Comparison of ENCODE assay signal across 32 cellular contexts in the genomic region with DNA sequence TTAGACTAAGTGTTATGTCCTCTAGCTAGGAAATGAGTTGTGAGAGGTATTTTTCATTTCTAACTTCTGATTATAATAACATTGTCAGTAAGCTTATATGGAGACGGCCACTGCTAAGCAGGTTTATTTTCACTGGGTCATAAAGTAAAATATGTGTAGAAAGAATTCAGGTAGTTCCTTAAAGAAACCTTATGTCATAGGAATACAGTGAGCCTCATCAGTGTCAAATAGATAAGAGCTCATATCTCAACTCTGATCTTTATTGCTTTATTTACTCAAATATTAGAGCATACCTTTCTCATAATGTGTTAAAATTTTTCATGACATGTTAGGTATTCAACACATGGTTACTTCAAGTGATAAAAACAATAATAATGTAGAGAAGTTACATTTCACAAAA.
"Had no signal": no experiment of that assay in that cellular context is flagged by ENCODE, and none has a peak within 500 bp of the region (broad histone marks: within the 10 kb centered on the region; RNA-seq: fewer than 3 reads in every experiment).

No MANE protein-coding gene starts in this region.

- H3K36me3 Mint-ChIP-seq: activated naive CD4-positive, alpha-beta T cell treated with anti-CD3 and anti-CD28 coated beads, Interleukin-2, amount 10 ng/mL, durations not matched to agents 7 days and 5 days; activated naive CD4-positive, alpha-beta T cell treated with anti-CD3 and anti-CD28 coated beads, Interleukin-2, amount 50 U/mL, for 72 hours; activated naive CD8-positive, alpha-beta T cell treated with anti-CD3 and anti-CD28 coated beads, Interleukin-2, amount 10 ng/mL, durations not matched to agents 7 days and 5 days; brain had no signal

- H3K4me3 Mint-ChIP-seq: activated CD4-positive, alpha-beta memory T cell treated with anti-CD3 and anti-CD28 coated beads, Interleukin-2, amount 10 ng/mL, durations not matched to agents 7 days and 5 days; activated CD4-positive, alpha-beta T cell treated with anti-CD3 and anti-CD28 coated beads, Interleukin-2, amount 10 ng/mL, durations not matched to agents 7 days and 5 days; activated naive CD4-positive, alpha-beta T cell treated with anti-CD3 and anti-CD28 coated beads, Interleukin-2, amount 10 ng/mL, durations not matched to agents 7 days and 5 days; activated naive CD8-positive, alpha-beta T cell treated with anti-CD3 and anti-CD28 coated beads, Interleukin-2, amount 10 ng/mL, durations not matched to agents 7 days and 5 days; activated T-cell treated with anti-CD3 and anti-CD28 coated beads, Interleukin-2, amount 50 U/mL, for 24 hours; activated T-cell treated with anti-CD3 and anti-CD28 coated beads, Interleukin-2, amount 50 U/mL, for 72 hours; brain; T-helper 2 cell treated with Interferon-gamma antibody and Interleukin-4, amounts not matched to agents 5 μg/mL and 100 μg/mL, for 36 hours had no signal

- DNase-seq: activated CD4-positive, alpha-beta memory T cell treated with anti-CD3 and anti-CD28 coated beads, Interleukin-2, amount 10 ng/mL, durations not matched to agents 7 days and 5 days; activated CD4-positive, alpha-beta T cell treated with anti-CD3 and anti-CD28 coated beads for 4 hours; activated CD4-positive, alpha-beta T cell treated with anti-CD3 and anti-CD28 coated beads, Interleukin-2, amount 10 ng/mL, durations not matched to agents 7 days and 5 days; activated CD4-positive, alpha-beta T cell treated with anti-CD3 and anti-CD28 coated beads, Interleukin-2, amount 50 U/mL, for 4 hours; activated CD4-positive, CD25-positive, alpha-beta regulatory T cell; activated CD4-positive, CD25-positive, alpha-beta regulatory T cell treated with anti-CD3 and anti-CD28 coated beads, Interleukin-2, amount 50 U/mL, for 72 hours; activated CD8-positive, alpha-beta memory T cell treated with anti-CD3 and anti-CD28 coated beads, Interleukin-2, amount 50 U/mL, for 48 hours; activated gamma-delta T cell; activated naive CD4-positive, alpha-beta T cell; activated naive CD4-positive, alpha-beta T cell treated with anti-CD3 and anti-CD28 coated beads, Interleukin-2, amount 10 ng/mL, durations not matched to agents 7 days and 5 days; activated naive CD8-positive, alpha-beta T cell treated with anti-CD3 and anti-CD28 coated beads, Interleukin-2, amount 10 ng/mL, durations not matched to agents 7 days and 5 days; activated T-cell treated with anti-CD3 and anti-CD28 coated beads for 4 hours; activated T-cell treated with anti-CD3 and anti-CD28 coated beads, Interleukin-2, amount 50 U/mL, for 24 hours; activated T-cell treated with anti-CD3 and anti-CD28 coated beads, Interleukin-2, amount 50 U/mL, for 72 hours; central memory CD4-positive, alpha-beta T cell; cerebellar nuclear complex; colonic mucosa; effector CD8-positive, alpha-beta T cell; erythroblast; gastrocnemius medialis; glutamatergic neuron; heart left ventricle; hypothalamus; T1000 had no signal

- H3K4me1 Mint-ChIP-seq: activated CD4-positive, alpha-beta memory T cell treated with anti-CD3 and anti-CD28 coated beads, Interleukin-2, amount 10 ng/mL, durations not matched to agents 7 days and 5 days; activated CD4-positive, alpha-beta T cell treated with anti-CD3 and anti-CD28 coated beads, Interleukin-2, amount 10 ng/mL, durations not matched to agents 7 days and 5 days; activated naive CD4-positive, alpha-beta T cell treated with anti-CD3 and anti-CD28 coated beads, Interleukin-2, amount 10 ng/mL, durations not matched to agents 7 days and 5 days; activated naive CD8-positive, alpha-beta T cell treated with anti-CD3 and anti-CD28 coated beads, Interleukin-2, amount 10 ng/mL, durations not matched to agents 7 days and 5 days had no signal

- H3K4me1 ChIP-seq: ascending aorta, breast epithelium, colonic mucosa, esophagus muscularis mucosa, foreskin keratinocyte, gastrocnemius medialis, heart left ventricle had no signal

- H3K9me3 Mint-ChIP-seq: activated CD4-positive, alpha-beta T cell treated with anti-CD3 and anti-CD28 coated beads, Interleukin-2, amount 10 ng/mL, durations not matched to agents 7 days and 5 days; activated naive CD8-positive, alpha-beta T cell treated with anti-CD3 and anti-CD28 coated beads, Interleukin-2, amount 10 ng/mL, durations not matched to agents 7 days and 5 days; brain; T-helper 2 cell treated with Interferon-gamma antibody and Interleukin-4, amounts not matched to agents 5 μg/mL and 100 μg/mL, for 36 hours had no signal

- H3K27ac ChIP-seq: ascending aorta, breast epithelium, cardiac muscle cell, colonic mucosa, esophagus muscularis mucosa, foreskin keratinocyte, gastrocnemius medialis, heart left ventricle had no signal

- H3K27me3 Mint-ChIP-seq: activated CD4-positive, alpha-beta memory T cell treated with anti-CD3 and anti-CD28 coated beads, Interleukin-2, amount 10 ng/mL, durations not matched to agents 7 days and 5 days; activated CD4-positive, alpha-beta T cell treated with anti-CD3 and anti-CD28 coated beads, Interleukin-2, amount 10 ng/mL, durations not matched to agents 7 days and 5 days; activated naive CD4-positive, alpha-beta T cell treated with anti-CD3 and anti-CD28 coated beads, Interleukin-2, amount 10 ng/mL, durations not matched to agents 7 days and 5 days; activated naive CD8-positive, alpha-beta T cell treated with anti-CD3 and anti-CD28 coated beads, Interleukin-2, amount 10 ng/mL, durations not matched to agents 7 days and 5 days; activated T-cell treated with anti-CD3 and anti-CD28 coated beads, Interleukin-2, amount 50 U/mL, for 24 hours had no signal

- H3K27ac Mint-ChIP-seq: activated CD4-positive, alpha-beta memory T cell treated with anti-CD3 and anti-CD28 coated beads, Interleukin-2, amount 10 ng/mL, durations not matched to agents 7 days and 5 days; activated CD4-positive, alpha-beta T cell treated with anti-CD3 and anti-CD28 coated beads, Interleukin-2, amount 10 ng/mL, durations not matched to agents 7 days and 5 days; activated naive CD4-positive, alpha-beta T cell treated with anti-CD3 and anti-CD28 coated beads, Interleukin-2, amount 10 ng/mL, durations not matched to agents 7 days and 5 days; activated naive CD4-positive, alpha-beta T cell treated with anti-CD3 and anti-CD28 coated beads, Interleukin-2, amount 50 U/mL, for 72 hours; activated naive CD8-positive, alpha-beta T cell treated with anti-CD3 and anti-CD28 coated beads, Interleukin-2, amount 10 ng/mL, durations not matched to agents 7 days and 5 days; activated T-cell treated with anti-CD3 and anti-CD28 coated beads, Interleukin-2, amount 50 U/mL, for 24 hours; activated T-cell treated with anti-CD3 and anti-CD28 coated beads, Interleukin-2, amount 50 U/mL, for 72 hours; T-helper 2 cell treated with Interferon-gamma antibody and Interleukin-4, amounts not matched to agents 5 μg/mL and 100 μg/mL, for 36 hours had no signal

- H3K9me3 ChIP-seq: ascending aorta, breast epithelium, colonic mucosa, esophagus muscularis mucosa, gastrocnemius medialis, heart left ventricle had no signal

- H3K27me3 ChIP-seq: ascending aorta, breast epithelium, cardiac muscle cell, colonic mucosa, esophagus muscularis mucosa, foreskin keratinocyte, gastrocnemius medialis, heart left ventricle had no signal

- H3K4me3 ChIP-seq: ascending aorta, breast epithelium, cardiac muscle cell, colonic mucosa, esophagus muscularis mucosa, gastrocnemius medialis, heart left ventricle had no signal

- H3K36me3 ChIP-seq: ascending aorta, breast epithelium, cardiac muscle cell, colonic mucosa, esophagus muscularis mucosa, gastrocnemius medialis, heart left ventricle had no signal
